9 cellular contexts compared by ENCODE assay signal in genomic region chrX:13721819-13722527, GRCh38. TPM values are rescaled to one million over a fixed set of nuclear protein-coding genes. Genes with fewer than 3 reads are reported as not detected.
DNase-seq lines count a peak whose midpoint lies in the region; ATAC-seq and TF ChIP-seq lines count a peak whose summit lies in the region.
"Had no signal": no experiment of that assay in that cellular context is flagged by ENCODE, and none has a peak within 500 bp of the region (broad histone marks: within the 10 kb centered on the region; RNA-seq: fewer than 3 reads in every experiment).

No MANE protein-coding gene starts in this region.

- no peak overlapping the region for H3K4ac ChIP-seq in trophoblast cell (ENCODE audit: low read depth, low read length)

- H3K18ac ChIP-seq in trophoblast cell (ENCODE audit: low read length): no peak overlapping the region

- H3K79me2 ChIP-seq in trophoblast cell (ENCODE audit: control insufficient read depth, insufficient read depth, low read length, poor library complexity): no peaks in the 10 kb centered on the region

- H3K4me3 Mint-ChIP-seq in CD4-positive, alpha-beta T cell: no peak overlapping the region
- H3K4me3 Mint-ChIP-seq in brain: peak overlapping the region in 2 of 5 experiments; percentile 4 to 51
- peak overlapping the region in 3 of 8 donors; percentile 13 to 62 (median 16) for H3K4me3 Mint-ChIP-seq in naive B cell
- H3K4me3 Mint-ChIP-seq: activated T-helper 17 cell treated with anti-CD3 and anti-CD28 coated beads, Interleukin-2, amount 50 U/mL, for 72 hours had no signal

- no peak overlapping the region for H3K23ac ChIP-seq in trophoblast cell (ENCODE audit: low read length)

- no peak overlapping the region for H2AK5ac ChIP-seq in trophoblast cell (ENCODE audit: low read length)

- H3K4me3 ChIP-seq in trophoblast cell (ENCODE audit: low read depth, low read length): no peak overlapping the region

- peaks cover 2% of the 10 kb centered on the region for H3K79me1 ChIP-seq in trophoblast cell (ENCODE audit: low read length)

- H3K27ac ChIP-seq in CD4-positive, alpha-beta T cell (ENCODE audit: low read depth, low read length): no peak overlapping the region
- no peak overlapping the region for H3K27ac ChIP-seq in trophoblast cell (ENCODE audit: low read depth, low read length)

- H2BK12ac ChIP-seq in trophoblast cell (ENCODE audit: low read length): no peak overlapping the region

- no peaks in the 10 kb centered on the region for H3K9me3 ChIP-seq in CD4-positive, alpha-beta T cell (ENCODE audit: control insufficient read depth, low read length)
- no peaks in the 10 kb centered on the region for H3K9me3 ChIP-seq in trophoblast cell (ENCODE audit: insufficient read depth, low read depth, low read length)

- H3K36me3 ChIP-seq in trophoblast cell (ENCODE audit: control insufficient read depth in 1 of 2, insufficient read depth in 2 of 2, low read length in 2 of 2): peaks cover 2 to 9% of the 10 kb centered on the region in 2 experiments

- H3K9ac ChIP-seq in trophoblast cell (ENCODE audit: low read length): no peak overlapping the region

- no peak overlapping the region for H4K8ac ChIP-seq in trophoblast cell (ENCODE audit: low read depth, low read length)

- no peak overlapping the region for H2AFZ ChIP-seq in trophoblast cell (ENCODE audit: insufficient read depth, low read length, poor library complexity)

- peak overlapping the region; percentile 58 for H3K27ac Mint-ChIP-seq in CD4-positive, alpha-beta T cell
- H3K27ac Mint-ChIP-seq in brain (peak overlapping the region in 3 of 5 experiments; percentile 23 to 83 (median 74)), naive B cell (peak overlapping the region in 3 of 6 donors; percentile 46 to 70 (median 66))
- H3K27ac Mint-ChIP-seq: activated T-helper 17 cell treated with anti-CD3 and anti-CD28 coated beads, Interleukin-2, amount 50 U/mL, for 72 hours had no signal

- POLR2A ChIA-PET in CD4-positive, alpha-beta T cell (lab: Charles Lee): interaction anchor here (0.9 to 9.0 kb wide), 4 partner anchors 12 to 33 kb away, joined by 3 to 105 read pairs (median 5); partner anchors contain the start of genes OFD1, RAB9A and TRAPPC2

- peaks cover 0 to 4% of the 10 kb centered on the region in 2 experiments for H3K4me1 ChIP-seq in trophoblast cell (ENCODE audit: control insufficient read depth in 1 of 2, insufficient read depth in 2 of 2, low read length in 2 of 2)

- H4K12ac ChIP-seq in trophoblast cell (ENCODE audit: low read depth, low read length): no peak overlapping the region

- no peaks in the 10 kb centered on the region for H3K27me3 ChIP-seq in CD4-positive, alpha-beta T cell (ENCODE audit: control insufficient read depth, insufficient read depth, low read length)
- no peaks in the 10 kb centered on the region for H3K27me3 ChIP-seq in trophoblast cell (ENCODE audit: insufficient read depth, low read length)

- no peak overlapping the region for H4K91ac ChIP-seq in trophoblast cell (ENCODE audit: low read depth, low read length)

- intact Hi-C loops in CD4-positive, alpha-beta T cell (cut with DNase I, micrococcal nuclease): no loop called here

- no peak overlapping the region for H2BK5ac ChIP-seq in trophoblast cell (ENCODE audit: low read depth, low read length, poor library complexity)

- no peak overlapping the region for H3K14ac ChIP-seq in trophoblast cell (ENCODE audit: low read length)

- H3K4me1 Mint-ChIP-seq in CD4-positive, alpha-beta T cell (ENCODE audit: low read depth): peaks cover 71% of the 10 kb centered on the region
- H3K4me1 Mint-ChIP-seq in brain: peaks cover 32% of the 10 kb centered on the region
- H3K4me1 Mint-ChIP-seq in naive B cell: peaks cover 21 to 37% (median 34%) of the 10 kb centered on the region in 3 donors

- ATAC-seq in CD4-positive, alpha-beta T cell (ENCODE audit: poor library complexity): no peak
- ATAC-seq in naive B cell (ENCODE audit: low read depth in 2 of 2): peak; percentile 49 to 51
- no peak for ATAC-seq in GM18502 (IDR thresholded peaks at IDR 0.05; ENCODE audit: poor library complexity, unreplicated experiment)
- no peak for ATAC-seq in GM19397 (IDR thresholded peaks at IDR 0.05; ENCODE audit: unreplicated experiment)
- no peak for ATAC-seq in HG03571 (IDR thresholded peaks at IDR 0.05; ENCODE audit: unreplicated experiment)
- ATAC-seq: activated T-helper 17 cell treated with anti-CD3 and anti-CD28 coated beads, Interleukin-2, amount 50 U/mL, for 72 hours had no signal

- H3K27me3 Mint-ChIP-seq in CD4-positive, alpha-beta T cell: no peaks in the 10 kb centered on the region
- H3K27me3 Mint-ChIP-seq in brain (peaks cover 6% of the 10 kb centered on the region), naive B cell (no peaks in the 10 kb centered on the region)
- H3K27me3 Mint-ChIP-seq: activated T-helper 17 cell treated with anti-CD3 and anti-CD28 coated beads, Interleukin-2, amount 50 U/mL, for 72 hours had no signal

- peaks cover 69% of the 10 kb centered on the region for H3K36me3 Mint-ChIP-seq in CD4-positive, alpha-beta T cell (ENCODE audit: low read depth)
- H3K36me3 Mint-ChIP-seq in brain (peaks cover 91% of the 10 kb centered on the region), naive B cell (peaks cover 20 to 46% of the 10 kb centered on the region in 2 donors)

- H3K4me2 ChIP-seq in trophoblast cell (ENCODE audit: low read length): no peak overlapping the region

- CTCF ChIA-PET in CD4-positive, alpha-beta T cell (lab: Charles Lee): interaction anchor here (0.6 to 1.6 kb wide), 3 partner anchors 12 to 19 kb away, joined by 3 to 5 read pairs (median 3); partner anchors contain the start of genes OFD1 and TRAPPC2

- WGBS in trophoblast cell (ENCODE audit: extremely low coverage, insufficient coverage, insufficient read length): no CpG with 5 or more reads among the region's 7 CpGs

- DNase-seq in CD4-positive, alpha-beta T cell: no peak
- DNase-seq in Kasumi-1 (lab: John Stamatoyannopoulos, UW) (peak; percentile 30 to 31), naive B cell (no peak), trophoblast cell (no peak)

- H3K9me3 Mint-ChIP-seq in CD4-positive, alpha-beta T cell: no peaks in the 10 kb centered on the region
- H3K9me3 Mint-ChIP-seq in brain (peaks cover 12 to 27% (median 14%) of the 10 kb centered on the region in 5 experiments), naive B cell (peaks cover 0 to 5% (median 0%) of the 10 kb centered on the region in 7 donors)
- H3K9me3 Mint-ChIP-seq: activated T-helper 17 cell treated with anti-CD3 and anti-CD28 coated beads, Interleukin-2, amount 50 U/mL, for 72 hours had no signal

- no peak for TF ChIP-seq CTCF in CD4-positive, alpha-beta T cell (IDR thresholded peaks at IDR 0.05)
- no peak for TF ChIP-seq CTCF in brain (conservative IDR thresholded peaks at IDR 0.05)

- H2BK120ac ChIP-seq in trophoblast cell (ENCODE audit: insufficient read depth, low read length, poor library complexity): no peak overlapping the region

RNA-seq across cellular contexts. Expression of gene TRAPPC2, which starts 12.4 kb away (rescaled TPM):
- 10 to 100 TPM; 21.4 to 22.3 TPM for total RNA-seq in CD4-positive, alpha-beta T cell
- polyA plus RNA-seq in brain (ENCODE audit: insufficient read depth, low read depth, low replicate concordance): 6.6 TPM
- 10 to 100 TPM; 39.9 to 53.9 (median 46.4) TPM for polyA plus RNA-seq in naive B cell (ENCODE audit: low read depth in 6 of 6)
- polyA plus RNA-seq in trophoblast cell (2013): 8.8 and 9.2 TPM in 2 replicates

RNA-seq across cellular contexts. Expression of gene OFD1, which starts 12.6 kb away (rescaled TPM):
- 10 to 100 TPM; 59.1 to 60.0 TPM for total RNA-seq in CD4-positive, alpha-beta T cell
- polyA plus RNA-seq in brain (ENCODE audit: insufficient read depth, low read depth, low replicate concordance): 6.7 TPM
- 10 to 100 TPM; 26.5 to 60.5 (median 50.4) TPM for polyA plus RNA-seq in naive B cell (ENCODE audit: low read depth in 6 of 6)
- polyA plus RNA-seq in trophoblast cell (2013): 35.8 and 38.2 TPM in 2 replicates

RNA-seq across cellular contexts. Expression of gene RAB9A, which starts 33.0 kb away (rescaled TPM):
- 10 to 100 TPM; 21.4 to 25.2 TPM for total RNA-seq in CD4-positive, alpha-beta T cell
- polyA plus RNA-seq in brain (ENCODE audit: insufficient read depth, low read depth, low replicate concordance): 21.7 TPM
- polyA plus RNA-seq in naive B cell (ENCODE audit: low read depth in 6 of 6): 10 to 100 TPM; 15.7 to 28.1 (median 20.1) TPM
- 78.2 and 82.7 TPM in 2 replicates for polyA plus RNA-seq in trophoblast cell (2013)

Comparison
In these comparisons a context has a peak if more than half of its experiments do, and no peak if none do; other contexts are left out.
1. ATAC-seq: peak in naive B cell (2 of 2); none in CD4-positive, alpha-beta T cell (single experiment), GM18502 (single experiment), GM19397 (single experiment) and HG03571 (single experiment).
2. DNase-seq: peak in Kasumi-1 (2 of 2); none in CD4-positive, alpha-beta T cell (0 of 10), naive B cell (single experiment) and trophoblast cell (0 of 2).